ENCODE assay signal across 1 cellular context in the genomic region with DNA sequence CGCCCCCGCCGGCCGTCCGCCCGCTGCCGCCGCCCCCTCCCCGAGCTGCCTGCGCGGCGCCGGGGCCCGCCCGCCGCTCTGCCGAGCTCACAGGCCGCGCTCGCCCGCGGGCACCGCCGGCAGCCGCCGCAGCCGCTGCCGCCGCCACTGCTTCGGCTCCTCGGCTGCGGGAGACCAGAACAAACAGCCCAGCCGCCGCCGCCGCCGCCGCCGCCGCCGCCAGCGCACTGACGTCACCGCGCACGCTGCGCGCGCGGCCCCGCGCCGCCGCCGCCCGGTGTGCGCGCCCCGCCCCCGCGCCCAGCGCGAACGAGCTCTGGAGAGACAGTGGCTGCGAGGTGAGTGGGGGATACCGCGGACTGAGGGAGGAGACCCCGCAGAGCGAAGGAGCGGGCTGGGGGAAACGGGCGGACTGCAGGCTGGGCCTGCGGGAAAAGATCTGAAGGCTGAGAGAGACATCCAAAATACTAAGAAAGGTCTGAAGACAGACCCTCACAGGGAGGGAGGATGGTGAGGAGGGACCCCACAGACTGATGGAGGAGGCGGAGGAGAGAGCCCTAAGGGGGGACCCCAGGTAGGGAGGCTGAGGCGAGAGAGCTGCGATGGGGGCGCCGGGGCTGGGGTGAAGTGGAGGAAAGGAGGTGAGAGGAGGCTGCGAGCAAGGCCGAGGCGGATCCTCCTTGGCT.
TF ChIP-seq lines count a peak whose summit lies in the region.

A gene (minus strand): TSS at position 229 of the 686 bp plus-strand sequence. CDS start 59,440 bp downstream, outside the sequence.

TF ChIP-seq in HepG2, 621 proteins besides CTCF, POLR2A, EP300 and RAD21 (continued from another document and continues in another):
- TF ChIP-seq, protein P1, sequence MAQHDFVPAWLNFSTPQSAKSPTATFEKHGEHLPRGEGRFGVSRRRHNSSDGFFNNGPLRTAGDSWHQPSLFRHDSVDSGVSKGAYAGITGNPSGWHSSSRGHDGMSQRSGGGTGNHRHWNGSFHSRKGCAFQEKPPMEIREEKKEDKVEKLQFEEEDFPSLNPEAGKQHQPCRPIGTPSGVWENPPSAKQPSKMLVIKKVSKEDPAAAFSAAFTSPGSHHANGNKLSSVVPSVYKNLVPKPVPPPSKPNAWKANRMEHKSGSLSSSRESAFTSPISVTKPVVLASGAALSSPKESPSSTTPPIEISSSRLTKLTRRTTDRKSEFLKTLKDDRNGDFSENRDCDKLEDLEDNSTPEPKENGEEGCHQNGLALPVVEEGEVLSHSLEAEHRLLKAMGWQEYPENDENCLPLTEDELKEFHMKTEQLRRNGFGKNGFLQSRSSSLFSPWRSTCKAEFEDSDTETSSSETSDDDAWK (CRISPR knock-in tag; IDR thresholded peaks at IDR 0.05): no peak
- no peak for TF ChIP-seq RXRA (CRISPR knock-in tag; IDR thresholded peaks at IDR 0.05)
- no peak for TF ChIP-seq ASH2L (IDR thresholded peaks at IDR 0.05; ENCODE audit: insufficient read length, low read depth, low read length)
- TF ChIP-seq ZNF550 (CRISPR knock-in tag; IDR thresholded peaks at IDR 0.05; ENCODE audit: borderline replicate concordance): no peak
- TF ChIP-seq, protein P2, sequence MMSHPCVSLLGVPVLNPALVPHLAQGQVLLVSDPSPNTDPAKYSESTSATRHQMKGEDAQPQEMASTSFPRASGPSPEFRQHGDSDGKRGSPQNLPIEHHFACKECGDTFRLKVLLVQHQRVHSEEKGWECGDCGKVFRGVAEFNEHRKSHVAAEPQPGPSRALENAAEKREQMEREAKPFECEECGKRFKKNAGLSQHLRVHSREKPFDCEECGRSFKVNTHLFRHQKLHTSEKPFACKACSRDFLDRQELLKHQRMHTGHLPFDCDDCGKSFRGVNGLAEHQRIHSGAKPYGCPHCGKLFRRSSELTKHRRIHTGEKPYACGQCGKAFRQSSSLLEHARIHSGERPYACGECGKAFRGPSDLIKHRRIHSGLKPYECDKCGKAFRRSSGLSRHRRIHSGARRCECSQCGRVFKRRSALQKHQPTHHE (CRISPR knock-in tag; IDR thresholded peaks at IDR 0.05; ENCODE audit: borderline replicate concordance): no peak
- TF ChIP-seq ZNF672 (CRISPR knock-in tag; IDR thresholded peaks at IDR 0.05): no peak
- TF ChIP-seq ZNF225 (CRISPR knock-in tag; IDR thresholded peaks at IDR 0.05): no peak
- TF ChIP-seq, protein P3, sequence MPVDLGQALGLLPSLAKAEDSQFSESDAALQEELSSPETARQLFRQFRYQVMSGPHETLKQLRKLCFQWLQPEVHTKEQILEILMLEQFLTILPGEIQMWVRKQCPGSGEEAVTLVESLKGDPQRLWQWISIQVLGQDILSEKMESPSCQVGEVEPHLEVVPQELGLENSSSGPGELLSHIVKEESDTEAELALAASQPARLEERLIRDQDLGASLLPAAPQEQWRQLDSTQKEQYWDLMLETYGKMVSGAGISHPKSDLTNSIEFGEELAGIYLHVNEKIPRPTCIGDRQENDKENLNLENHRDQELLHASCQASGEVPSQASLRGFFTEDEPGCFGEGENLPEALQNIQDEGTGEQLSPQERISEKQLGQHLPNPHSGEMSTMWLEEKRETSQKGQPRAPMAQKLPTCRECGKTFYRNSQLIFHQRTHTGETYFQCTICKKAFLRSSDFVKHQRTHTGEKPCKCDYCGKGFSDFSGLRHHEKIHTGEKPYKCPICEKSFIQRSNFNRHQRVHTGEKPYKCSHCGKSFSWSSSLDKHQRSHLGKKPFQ (CRISPR knock-in tag; IDR thresholded peaks at IDR 0.05; ENCODE audit: insufficient replicate concordance): no peak
- no peak for TF ChIP-seq NR2F6 (IDR thresholded peaks at IDR 0.05)
- TF ChIP-seq NR2F6 (CRISPR knock-in tag; IDR thresholded peaks at IDR 0.05): no peak
- TF ChIP-seq ARHGAP35 (CRISPR knock-in tag; IDR thresholded peaks at IDR 0.05; ENCODE audit: borderline replicate concordance): peak; percentile 64; the same call in 1 of the 2 replicates
- no peak for TF ChIP-seq ZNF121 (CRISPR knock-in tag; IDR thresholded peaks at IDR 0.05)
- TF ChIP-seq NPAS2 (CRISPR knock-in tag; IDR thresholded peaks at IDR 0.05; ENCODE audit: borderline replicate concordance): no peak
- no peak for TF ChIP-seq STAG1 (CRISPR knock-in tag; IDR thresholded peaks at IDR 0.05)
- no peak for TF ChIP-seq ZNF652 (CRISPR knock-in tag; IDR thresholded peaks at IDR 0.05; ENCODE audit: borderline replicate concordance, low read depth)
- TF ChIP-seq ZFP90 (CRISPR knock-in tag; IDR thresholded peaks at IDR 0.05; ENCODE audit: borderline replicate concordance): no peak
- TF ChIP-seq, protein P4, sequence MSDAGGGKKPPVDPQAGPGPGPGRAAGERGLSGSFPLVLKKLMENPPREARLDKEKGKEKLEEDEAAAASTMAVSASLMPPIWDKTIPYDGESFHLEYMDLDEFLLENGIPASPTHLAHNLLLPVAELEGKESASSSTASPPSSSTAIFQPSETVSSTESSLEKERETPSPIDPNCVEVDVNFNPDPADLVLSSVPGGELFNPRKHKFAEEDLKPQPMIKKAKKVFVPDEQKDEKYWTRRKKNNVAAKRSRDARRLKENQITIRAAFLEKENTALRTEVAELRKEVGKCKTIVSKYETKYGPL (CRISPR knock-in tag; IDR thresholded peaks at IDR 0.05): no peak
- TF ChIP-seq, protein P5, sequence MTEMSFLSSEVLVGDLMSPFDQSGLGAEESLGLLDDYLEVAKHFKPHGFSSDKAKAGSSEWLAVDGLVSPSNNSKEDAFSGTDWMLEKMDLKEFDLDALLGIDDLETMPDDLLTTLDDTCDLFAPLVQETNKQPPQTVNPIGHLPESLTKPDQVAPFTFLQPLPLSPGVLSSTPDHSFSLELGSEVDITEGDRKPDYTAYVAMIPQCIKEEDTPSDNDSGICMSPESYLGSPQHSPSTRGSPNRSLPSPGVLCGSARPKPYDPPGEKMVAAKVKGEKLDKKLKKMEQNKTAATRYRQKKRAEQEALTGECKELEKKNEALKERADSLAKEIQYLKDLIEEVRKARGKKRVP (CRISPR knock-in tag; IDR thresholded peaks at IDR 0.05): no peak
- TF ChIP-seq, protein P6, sequence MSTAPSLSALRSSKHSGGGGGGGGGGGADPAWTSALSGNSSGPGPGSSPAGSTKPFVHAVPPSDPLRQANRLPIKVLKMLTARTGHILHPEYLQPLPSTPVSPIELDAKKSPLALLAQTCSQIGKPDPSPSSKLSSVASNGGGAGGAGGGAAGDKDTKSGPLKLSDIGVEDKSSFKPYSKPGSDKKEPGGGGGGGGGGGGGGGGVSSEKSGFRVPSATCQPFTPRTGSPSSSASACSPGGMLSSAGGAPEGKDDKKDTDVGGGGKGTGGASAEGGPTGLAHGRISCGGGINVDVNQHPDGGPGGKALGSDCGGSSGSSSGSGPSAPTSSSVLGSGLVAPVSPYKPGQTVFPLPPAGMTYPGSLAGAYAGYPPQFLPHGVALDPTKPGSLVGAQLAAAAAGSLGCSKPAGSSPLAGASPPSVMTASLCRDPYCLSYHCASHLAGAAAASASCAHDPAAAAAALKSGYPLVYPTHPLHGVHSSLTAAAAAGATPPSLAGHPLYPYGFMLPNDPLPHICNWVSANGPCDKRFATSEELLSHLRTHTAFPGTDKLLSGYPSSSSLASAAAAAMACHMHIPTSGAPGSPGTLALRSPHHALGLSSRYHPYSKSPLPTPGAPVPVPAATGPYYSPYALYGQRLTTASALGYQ (CRISPR knock-in tag; IDR thresholded peaks at IDR 0.05): no peak
- TF ChIP-seq XBP1 (CRISPR knock-in tag; IDR thresholded peaks at IDR 0.05): no peak
- no peak for TF ChIP-seq RBAK (CRISPR knock-in tag; IDR thresholded peaks at IDR 0.05)
- no peak for TF ChIP-seq NCOA1 (CRISPR knock-in tag; IDR thresholded peaks at IDR 0.05)
- TF ChIP-seq, protein P7, sequence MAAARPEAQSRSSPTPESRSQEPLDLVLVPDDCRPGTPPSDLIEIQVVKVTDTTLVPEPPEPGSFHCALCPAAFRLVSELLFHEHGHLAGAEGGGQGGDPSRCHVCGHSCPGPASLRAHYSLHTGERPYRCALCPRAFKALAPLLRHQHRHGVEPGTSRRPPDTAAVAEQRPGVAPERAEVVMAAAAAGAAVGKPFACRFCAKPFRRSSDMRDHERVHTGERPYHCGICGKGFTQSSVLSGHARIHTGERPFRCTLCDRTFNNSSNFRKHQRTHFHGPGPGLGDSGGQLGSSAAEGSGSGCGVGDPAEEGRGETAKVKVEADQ (CRISPR knock-in tag; IDR thresholded peaks at IDR 0.05; ENCODE audit: borderline replicate concordance): no peak
- TF ChIP-seq NCOR1 (IDR thresholded peaks at IDR 0.05; ENCODE audit: borderline replicate concordance, low read length): no peak
- TF ChIP-seq POLR2G (IDR thresholded peaks at IDR 0.05; ENCODE audit: low read depth, low read length): peak; percentile 53; the same call in 1 of the 2 replicates
- peak; percentile 34; the same call in 1 of the 2 replicates for TF ChIP-seq ZNF331 (CRISPR knock-in tag; IDR thresholded peaks at IDR 0.05)
- no peak for TF ChIP-seq DNMT3B (CRISPR knock-in tag; conservative IDR thresholded peaks at IDR 0.05)
- no peak for TF ChIP-seq MXD4 (CRISPR knock-in tag; IDR thresholded peaks at IDR 0.05)
- no peak for TF ChIP-seq GABPB1 (CRISPR knock-in tag; IDR thresholded peaks at IDR 0.05)
- no peak for TF ChIP-seq ZBTB20 (CRISPR knock-in tag; IDR thresholded peaks at IDR 0.05; ENCODE audit: borderline replicate concordance, low read depth)
- TF ChIP-seq, protein P8, sequence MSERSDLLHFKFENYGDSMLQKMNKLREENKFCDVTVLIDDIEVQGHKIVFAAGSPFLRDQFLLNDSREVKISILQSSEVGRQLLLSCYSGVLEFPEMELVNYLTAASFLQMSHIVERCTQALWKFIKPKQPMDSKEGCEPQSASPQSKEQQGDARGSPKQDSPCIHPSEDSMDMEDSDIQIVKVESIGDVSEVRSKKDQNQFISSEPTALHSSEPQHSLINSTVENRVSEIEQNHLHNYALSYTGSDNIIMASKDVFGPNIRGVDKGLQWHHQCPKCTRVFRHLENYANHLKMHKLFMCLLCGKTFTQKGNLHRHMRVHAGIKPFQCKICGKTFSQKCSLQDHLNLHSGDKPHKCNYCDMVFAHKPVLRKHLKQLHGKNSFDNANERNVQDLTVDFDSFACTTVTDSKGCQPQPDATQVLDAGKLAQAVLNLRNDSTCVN (CRISPR knock-in tag; IDR thresholded peaks at IDR 0.05; ENCODE audit: borderline replicate concordance): no peak
- no peak for TF ChIP-seq CHD4 (IDR thresholded peaks at IDR 0.05; ENCODE audit: borderline replicate concordance, low read length)
- TF ChIP-seq TOE1 (CRISPR knock-in tag; IDR thresholded peaks at IDR 0.05): no peak
- TF ChIP-seq, protein P9, sequence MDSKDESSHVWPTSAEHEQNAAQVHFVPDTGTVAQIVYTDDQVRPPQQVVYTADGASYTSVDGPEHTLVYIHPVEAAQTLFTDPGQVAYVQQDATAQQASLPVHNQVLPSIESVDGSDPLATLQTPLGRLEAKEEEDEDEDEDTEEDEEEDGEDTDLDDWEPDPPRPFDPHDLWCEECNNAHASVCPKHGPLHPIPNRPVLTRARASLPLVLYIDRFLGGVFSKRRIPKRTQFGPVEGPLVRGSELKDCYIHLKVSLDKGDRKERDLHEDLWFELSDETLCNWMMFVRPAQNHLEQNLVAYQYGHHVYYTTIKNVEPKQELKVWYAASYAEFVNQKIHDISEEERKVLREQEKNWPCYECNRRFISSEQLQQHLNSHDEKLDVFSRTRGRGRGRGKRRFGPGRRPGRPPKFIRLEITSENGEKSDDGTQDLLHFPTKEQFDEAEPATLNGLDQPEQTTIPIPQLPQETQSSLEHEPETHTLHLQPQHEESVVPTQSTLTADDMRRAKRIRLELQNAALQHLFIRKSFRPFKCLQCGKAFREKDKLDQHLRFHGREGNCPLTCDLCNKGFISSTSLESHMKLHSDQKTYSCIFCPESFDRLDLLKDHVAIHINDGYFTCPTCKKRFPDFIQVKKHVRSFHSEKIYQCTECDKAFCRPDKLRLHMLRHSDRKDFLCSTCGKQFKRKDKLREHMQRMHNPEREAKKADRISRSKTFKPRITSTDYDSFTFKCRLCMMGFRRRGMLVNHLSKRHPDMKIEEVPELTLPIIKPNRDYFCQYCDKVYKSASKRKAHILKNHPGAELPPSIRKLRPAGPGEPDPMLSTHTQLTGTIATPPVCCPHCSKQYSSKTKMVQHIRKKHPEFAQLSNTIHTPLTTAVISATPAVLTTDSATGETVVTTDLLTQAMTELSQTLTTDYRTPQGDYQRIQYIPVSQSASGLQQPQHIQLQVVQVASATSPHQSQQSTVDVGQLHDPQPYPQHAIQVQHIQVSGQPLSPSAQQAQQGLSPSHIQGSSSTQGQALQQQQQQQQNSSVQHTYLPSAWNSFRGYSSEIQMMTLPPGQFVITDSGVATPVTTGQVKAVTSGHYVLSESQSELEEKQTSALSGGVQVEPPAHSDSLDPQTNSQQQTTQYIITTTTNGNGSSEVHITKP (CRISPR knock-in tag; IDR thresholded peaks at IDR 0.05; ENCODE audit: low read depth): no peak
- TF ChIP-seq MIXL1 (CRISPR knock-in tag; IDR thresholded peaks at IDR 0.05): no peak
- TF ChIP-seq ETV6 (CRISPR knock-in tag; conservative IDR thresholded peaks at IDR 0.05): no peak
- TF ChIP-seq HOXD1 (CRISPR knock-in tag; IDR thresholded peaks at IDR 0.05): no peak
- no peak for TF ChIP-seq ZNF75D (CRISPR knock-in tag; IDR thresholded peaks at IDR 0.05; ENCODE audit: borderline replicate concordance)
- TF ChIP-seq ZNF44 (CRISPR knock-in tag; IDR thresholded peaks at IDR 0.05): no peak
- TF ChIP-seq, protein P10, sequence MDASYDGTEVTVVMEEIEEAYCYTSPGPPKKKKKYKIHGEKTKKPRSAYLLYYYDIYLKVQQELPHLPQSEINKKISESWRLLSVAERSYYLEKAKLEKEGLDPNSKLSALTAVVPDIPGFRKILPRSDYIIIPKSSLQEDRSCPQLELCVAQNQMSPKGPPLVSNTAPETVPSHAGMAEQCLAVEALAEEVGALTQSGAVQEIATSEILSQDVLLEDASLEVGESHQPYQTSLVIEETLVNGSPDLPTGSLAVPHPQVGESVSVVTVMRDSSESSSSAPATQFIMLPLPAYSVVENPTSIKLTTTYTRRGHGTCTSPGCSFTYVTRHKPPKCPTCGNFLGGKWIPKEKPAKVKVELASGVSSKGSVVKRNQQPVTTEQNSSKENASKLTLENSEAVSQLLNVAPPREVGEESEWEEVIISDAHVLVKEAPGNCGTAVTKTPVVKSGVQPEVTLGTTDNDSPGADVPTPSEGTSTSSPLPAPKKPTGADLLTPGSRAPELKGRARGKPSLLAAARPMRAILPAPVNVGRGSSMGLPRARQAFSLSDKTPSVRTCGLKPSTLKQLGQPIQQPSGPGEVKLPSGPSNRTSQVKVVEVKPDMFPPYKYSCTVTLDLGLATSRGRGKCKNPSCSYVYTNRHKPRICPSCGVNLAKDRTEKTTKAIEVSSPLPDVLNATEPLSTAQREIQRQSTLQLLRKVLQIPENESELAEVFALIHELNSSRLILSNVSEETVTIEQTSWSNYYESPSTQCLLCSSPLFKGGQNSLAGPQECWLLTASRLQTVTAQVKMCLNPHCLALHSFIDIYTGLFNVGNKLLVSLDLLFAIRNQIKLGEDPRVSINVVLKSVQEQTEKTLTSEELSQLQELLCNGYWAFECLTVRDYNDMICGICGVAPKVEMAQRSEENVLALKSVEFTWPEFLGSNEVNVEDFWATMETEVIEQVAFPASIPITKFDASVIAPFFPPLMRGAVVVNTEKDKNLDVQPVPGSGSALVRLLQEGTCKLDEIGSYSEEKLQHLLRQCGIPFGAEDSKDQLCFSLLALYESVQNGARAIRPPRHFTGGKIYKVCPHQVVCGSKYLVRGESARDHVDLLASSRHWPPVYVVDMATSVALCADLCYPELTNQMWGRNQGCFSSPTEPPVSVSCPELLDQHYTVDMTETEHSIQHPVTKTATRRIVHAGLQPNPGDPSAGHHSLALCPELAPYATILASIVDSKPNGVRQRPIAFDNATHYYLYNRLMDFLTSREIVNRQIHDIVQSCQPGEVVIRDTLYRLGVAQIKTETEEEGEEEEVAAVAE (CRISPR knock-in tag; IDR thresholded peaks at IDR 0.05; ENCODE audit: borderline replicate concordance): 0 out of 2 replicates have a peak, but pooled peaks have one; percentile 22
- TF ChIP-seq ZNF564 (CRISPR knock-in tag; IDR thresholded peaks at IDR 0.05): no peak
- no peak for TF ChIP-seq ZNF841 (CRISPR knock-in tag; IDR thresholded peaks at IDR 0.05; ENCODE audit: borderline replicate concordance)
- TF ChIP-seq ZNF562 (CRISPR knock-in tag; IDR thresholded peaks at IDR 0.05; ENCODE audit: borderline replicate concordance): no peak
